ENCODE assay signal across 14 cellular contexts in genomic region chr7:17689361-17689760, GRCh38.
"Had no signal": no experiment of that assay in that cellular context is flagged by ENCODE, and none has a peak within 500 bp of the region (broad histone marks: within the 10 kb centered on the region; RNA-seq: fewer than 3 reads in every experiment).

No MANE protein-coding gene starts in this region.

- H3K4me1 ChIP-seq: esophagus squamous epithelium had no signal

- H3K4me1 Mint-ChIP-seq: activated naive CD4-positive, alpha-beta T cell treated with anti-CD3 and anti-CD28 coated beads, Interleukin-2, amount 10 ng/mL, durations not matched to agents 7 days and 5 days had no signal

- H3K9me3 Mint-ChIP-seq: activated naive CD4-positive, alpha-beta T cell treated with anti-CD3 and anti-CD28 coated beads, Interleukin-2, amount 10 ng/mL, durations not matched to agents 7 days and 5 days; activated T-helper 2 cell treated with anti-CD3 and anti-CD28 coated beads, Interferon-gamma antibody, Interleukin-2, Interleukin-4, amounts not matched to agents 10 μg/mL and 5 μg/mL and 100 μg/mL, durations not matched to agents 14 hours and 24 hours and 36 hours; natural killer cell treated with Interleukin-12 subunit alpha and Interleukin-12 subunit beta and Interleukin-15 and Interleukin-18, amount 100 ng/mL, for 72 hours had no signal

- H3K27ac ChIP-seq: coronary artery, esophagus squamous epithelium, tibial artery had no signal

- DNase-seq: activated CD4-positive, alpha-beta T cell treated with anti-CD3 and anti-CD28 coated beads, Interleukin-2, amount 50 U/mL, for 48 hours; activated CD8-positive, alpha-beta memory T cell treated with anti-CD3 and anti-CD28 coated beads, Interleukin-2, amount 10 ng/mL, durations not matched to agents 7 days and 5 days; activated naive CD4-positive, alpha-beta T cell treated with anti-CD3 and anti-CD28 coated beads, Interleukin-2, amount 10 ng/mL, durations not matched to agents 7 days and 5 days; activated T-cell treated with anti-CD3 and anti-CD28 coated beads, Interleukin-2, amount 50 U/mL, for 1 hour; caudate nucleus; esophagus squamous epithelium; posterior cingulate gyrus; retina; stimulated activated CD4-positive, alpha-beta T cell treated with anti-CD3 and anti-CD28 coated beads, Interleukin-4, amount 100 ng/mL, for 24 hours; stimulated activated naive CD4-positive, alpha-beta T cell; tibial artery had no signal

- H3K27me3 ChIP-seq: esophagus squamous epithelium, tibial artery had no signal

- H3K4me3 ChIP-seq: coronary artery, esophagus squamous epithelium, tibial artery had no signal

- H3K27ac Mint-ChIP-seq: activated CD8-positive, alpha-beta memory T cell treated with anti-CD3 and anti-CD28 coated beads, Interleukin-2, amount 10 ng/mL, durations not matched to agents 7 days and 5 days; activated naive CD4-positive, alpha-beta T cell treated with anti-CD3 and anti-CD28 coated beads, Interleukin-2, amount 10 ng/mL, durations not matched to agents 7 days and 5 days; activated T-helper 2 cell treated with anti-CD3 and anti-CD28 coated beads, Interferon-gamma antibody, Interleukin-2, Interleukin-4, amounts not matched to agents 10 μg/mL and 5 μg/mL and 100 μg/mL, durations not matched to agents 14 hours and 24 hours and 36 hours; natural killer cell treated with Interleukin-12 subunit alpha and Interleukin-12 subunit beta and Interleukin-15 and Interleukin-18, amount 100 ng/mL, for 72 hours had no signal

- H3K27me3 Mint-ChIP-seq: activated CD8-positive, alpha-beta memory T cell treated with anti-CD3 and anti-CD28 coated beads, Interleukin-2, amount 10 ng/mL, durations not matched to agents 7 days and 5 days; activated naive CD4-positive, alpha-beta T cell treated with anti-CD3 and anti-CD28 coated beads, Interleukin-2, amount 10 ng/mL, durations not matched to agents 7 days and 5 days had no signal

- H3K9me3 ChIP-seq: esophagus squamous epithelium, tibial artery had no signal

- H3K36me3 ChIP-seq: esophagus squamous epithelium, tibial artery had no signal

- H3K36me3 Mint-ChIP-seq: activated CD8-positive, alpha-beta memory T cell treated with anti-CD3 and anti-CD28 coated beads, Interleukin-2, amount 10 ng/mL, durations not matched to agents 7 days and 5 days; activated naive CD4-positive, alpha-beta T cell treated with anti-CD3 and anti-CD28 coated beads, Interleukin-2, amount 10 ng/mL, durations not matched to agents 7 days and 5 days; natural killer cell treated with Interleukin-12 subunit alpha and Interleukin-12 subunit beta and Interleukin-15 and Interleukin-18, amount 100 ng/mL, for 72 hours had no signal

- H3K4me3 Mint-ChIP-seq: activated CD8-positive, alpha-beta memory T cell treated with anti-CD3 and anti-CD28 coated beads, Interleukin-2, amount 10 ng/mL, durations not matched to agents 7 days and 5 days; activated naive CD4-positive, alpha-beta T cell treated with anti-CD3 and anti-CD28 coated beads, Interleukin-2, amount 10 ng/mL, durations not matched to agents 7 days and 5 days; natural killer cell treated with Interleukin-12 subunit alpha and Interleukin-12 subunit beta and Interleukin-15 and Interleukin-18, amount 100 ng/mL, for 72 hours had no signal
